ENCODE assay signal across 10 cellular contexts in genomic region chr1:27597511-27598216, GRCh38. TPM values are rescaled to one million over a fixed set of nuclear protein-coding genes. Genes with fewer than 3 reads are reported as not detected.
A peak's percentile ranks its signal among the peaks of the same experiment; 100 is the strongest.
DNase-seq lines count a peak whose midpoint lies in the region; ATAC-seq, FAIRE-seq and TF ChIP-seq lines count a peak whose summit lies in the region.
"Had no signal": no experiment of that assay in that cellular context is flagged by ENCODE, and none has a peak within 500 bp of the region (broad histone marks: within the 10 kb centered on the region; RNA-seq: fewer than 3 reads in every experiment).

No MANE protein-coding gene starts in this region.

- H2AFZ ChIP-seq in HepG2 (ENCODE audit: low read length), result no peak overlapping the region

- H3K56ac ChIP-seq in mesendoderm (ENCODE audit: low read length), result peak overlapping the region; percentile 62

- TF ChIP-seq RAD21 in HepG2 (CRISPR knock-in tag; IDR thresholded peaks at IDR 0.05), result no peak

- no peak overlapping the region for H3K23ac ChIP-seq in mesendoderm (ENCODE audit: low read length)

- no peaks in the 10 kb centered on the region for H3K27me3 ChIP-seq in mesendoderm (ENCODE audit: insufficient read depth, low read length, poor library complexity)
- no peaks in the 10 kb centered on the region for H3K27me3 ChIP-seq in testis
- no peaks in the 10 kb centered on the region for H3K27me3 ChIP-seq in HepG2 (ENCODE audit: control insufficient read depth in 1 of 2, insufficient read depth in 2 of 2, low read length in 2 of 2)

- no peak overlapping the region for H2AK5ac ChIP-seq in mesendoderm (ENCODE audit: low read length)

- peaks cover 84% of the 10 kb centered on the region for H3K79me2 ChIP-seq in mesendoderm (ENCODE audit: control insufficient read depth, insufficient read depth, low read length)
- H3K79me2 ChIP-seq in HepG2 (ENCODE audit: insufficient read depth, low read length), result peaks cover 54% of the 10 kb centered on the region

- H3K4me3 ChIP-seq in mesendoderm (ENCODE audit: low read length) (no peak overlapping the region), testis (no peak overlapping the region), HepG2 (replicated peaks in 1 of 3; ENCODE audit: insufficient read depth in 1 of 3, low read depth in 2 of 3, low read length in 3 of 3) (no peak overlapping the region)

- no peak overlapping the region for H3K4me3 Mint-ChIP-seq in activated T-cell treated with anti-CD3 and anti-CD28 coated beads, Interleukin-2, amount 50 U/mL, for 24 hours
- peak overlapping the region; percentile 25 for H3K4me3 Mint-ChIP-seq in activated naive CD8-positive, alpha-beta T cell treated with anti-CD3 and anti-CD28 coated beads for 36 hours

- H3K9me3 Mint-ChIP-seq in activated T-cell treated with anti-CD3 and anti-CD28 coated beads, Interleukin-2, amount 50 U/mL, for 24 hours, result no peaks in the 10 kb centered on the region
- H3K9me3 Mint-ChIP-seq in activated naive CD8-positive, alpha-beta T cell treated with anti-CD3 and anti-CD28 coated beads for 36 hours, result no peaks in the 10 kb centered on the region

- intact Hi-C loops in testis (cut with DNase I; ENCODE audit: low total_unique reads), result no loop called here
- intact Hi-C loops in HepG2 (cut with micrococcal nuclease; ENCODE audit: unreplicated experiment), result no loop called here

- H3K27ac Mint-ChIP-seq in activated T-cell treated with anti-CD3 and anti-CD28 coated beads, Interleukin-2, amount 50 U/mL, for 24 hours, result peak overlapping the region; percentile 67
- H3K27ac Mint-ChIP-seq in activated naive CD8-positive, alpha-beta T cell treated with anti-CD3 and anti-CD28 coated beads for 36 hours, result no peak overlapping the region

- no peak for TF ChIP-seq EP300 in HepG2 (IDR thresholded peaks at IDR 0.05; ENCODE audit: low read depth in 2 of 2, low read length in 2 of 2)
- no peak for TF ChIP-seq EP300 in HepG2 (CRISPR knock-in tag; IDR thresholded peaks at IDR 0.05; ENCODE audit: borderline replicate concordance)

- H3K4me1 ChIP-seq in mesendoderm (ENCODE audit: control insufficient read depth, low read depth, low read length), result peaks cover 38% of the 10 kb centered on the region
- peaks cover 90% of the 10 kb centered on the region for H3K4me1 ChIP-seq in testis
- peaks cover 56% of the 10 kb centered on the region for H3K4me1 ChIP-seq in HepG2 (ENCODE audit: insufficient read depth, low read length)

- H3K9ac ChIP-seq in mesendoderm (ENCODE audit: low read length), result peak overlapping the region; percentile 47
- no peak overlapping the region for H3K9ac ChIP-seq in HepG2 (ENCODE audit: insufficient read depth, low read depth, low read length)

- POLR2A ChIA-PET in HepG2 (lab: Yijun Ruan, JAX), result no interaction called here

- H3K4ac ChIP-seq in mesendoderm (ENCODE audit: low read depth, low read length), result no peak overlapping the region

- WGBS in mesendoderm (ENCODE audit: extremely low coverage, insufficient coverage, low lambda C conversion rate), result no CpG with 5 or more reads among the region's 7 CpGs
- 28 to 36% methylated on average over 6 of the region's 7 CpGs for whole genome bisulfite sequencing in testis, 2 donors
- 94% methylated on average over 6 of the region's 7 CpGs for WGBS in HepG2 (ENCODE audit: low lambda C conversion rate)

- H3K4me2 ChIP-seq in mesendoderm (ENCODE audit: low read length), result no peak overlapping the region
- H3K4me2 ChIP-seq in HepG2 (ENCODE audit: low read depth, low read length), result no peak overlapping the region

- TF ChIP-seq POLR2A in testis (IDR thresholded peaks at IDR 0.05) (no peak), HepG2 (IDR thresholded peaks at IDR 0.05; ENCODE audit: insufficient read depth in 1 of 2, low read depth in 2 of 2, low read length in 2 of 2) (no peak)

- no peak overlapping the region for H2BK15ac ChIP-seq in mesendoderm (replicated peaks; ENCODE audit: low read depth)

- no peak overlapping the region for H2BK120ac ChIP-seq in mesendoderm (ENCODE audit: low read depth, low read length)

- peaks cover 36% of the 10 kb centered on the region for H3K4me1 Mint-ChIP-seq in activated T-cell treated with anti-CD3 and anti-CD28 coated beads, Interleukin-2, amount 50 U/mL, for 24 hours (ENCODE audit: low read depth)
- H3K4me1 Mint-ChIP-seq in activated naive CD8-positive, alpha-beta T cell treated with anti-CD3 and anti-CD28 coated beads for 36 hours, result peaks cover 32% of the 10 kb centered on the region

- H3K36me3 Mint-ChIP-seq in activated T-cell treated with anti-CD3 and anti-CD28 coated beads, Interleukin-2, amount 50 U/mL, for 24 hours (ENCODE audit: low read depth), result no peaks in the 10 kb centered on the region
- no peaks in the 10 kb centered on the region for H3K36me3 Mint-ChIP-seq in activated naive CD8-positive, alpha-beta T cell treated with anti-CD3 and anti-CD28 coated beads for 36 hours

- no peak for DNase-seq in activated T-cell treated with anti-CD3 and anti-CD28 coated beads, Interleukin-2, amount 50 U/mL, for 24 hours
- DNase-seq in activated T-cell treated with anti-CD3 and anti-CD28 coated beads for 4 hours, result no peak
- DNase-seq in activated naive CD8-positive, alpha-beta T cell treated with anti-CD3 and anti-CD28 coated beads for 36 hours, result no peak
- no peak for DNase-seq in mesendoderm
- no peak for DNase-seq in testis
- no peak for DNase-seq in HepG2 (ENCODE audit: low spot score)
- DNase-seq in iPS-NIHi11 (ENCODE audit: low spot score), result no peak
- DNase-seq: activated effector memory CD4-positive, alpha-beta T cell treated with Interleukin-2 at 50 U/mL for 16 hours; NCI-H2081 treated with DMSO at 0.1 percent for 48 hours had no signal

- H3K9me3 ChIP-seq in testis (no peaks in the 10 kb centered on the region), HepG2 (ENCODE audit: low read length) (no peaks in the 10 kb centered on the region)

- H3K27ac ChIP-seq in mesendoderm (ENCODE audit: low read depth, low read length), result peak overlapping the region; percentile 2
- H3K27ac ChIP-seq in testis, result peak overlapping the region; percentile 77 to 94
- H3K27ac ChIP-seq in HepG2 (ENCODE audit: extremely low read length, insufficient read depth, low read length), result no peak overlapping the region

- peaks cover 47% of the 10 kb centered on the region for H3K79me1 ChIP-seq in mesendoderm (ENCODE audit: low read length)

- peaks cover 40% of the 10 kb centered on the region; the same call in 1 of the 2 replicates for H4K20me1 ChIP-seq in HepG2 (ENCODE audit: insufficient read depth, low read length)

- no peak overlapping the region for H2BK5ac ChIP-seq in mesendoderm (ENCODE audit: low read length)

- peak overlapping the region; percentile 10 for H3K18ac ChIP-seq in mesendoderm (ENCODE audit: low read length)

- BruUV-seq in HepG2 (replicated peaks; lab: Mats Ljungman, UMichigan), result no TSS peak

- CTCF ChIA-PET in HepG2 (lab: Yijun Ruan, JAX; ENCODE audit: low intra/inter-chr PET ratio, low total read pairs), result no interaction called here

- in situ Hi-C loops in HepG2 (cut with HindIII; ENCODE audit: extremely low pct_ligation_motif_present, low pct_unique_long_range_greater_than_20kb), result no loop called here

- no peaks in the 10 kb centered on the region for H3K36me3 ChIP-seq in mesendoderm (ENCODE audit: control insufficient read depth, insufficient read depth, low read length)
- no peaks in the 10 kb centered on the region for H3K36me3 ChIP-seq in testis (ENCODE audit: low read depth, missing control alignments)
- peaks cover 0 to 3% of the 10 kb centered on the region in 2 experiments; a peak in 2 of 5 replicates for H3K36me3 ChIP-seq in HepG2 (replicated peaks in 1 of 2; ENCODE audit: control insufficient read depth in 1 of 2, insufficient read depth in 2 of 2, low read length in 2 of 2)

- H3K27me3 Mint-ChIP-seq in activated T-cell treated with anti-CD3 and anti-CD28 coated beads, Interleukin-2, amount 50 U/mL, for 24 hours, result no peaks in the 10 kb centered on the region
- H3K27me3 Mint-ChIP-seq in activated naive CD8-positive, alpha-beta T cell treated with anti-CD3 and anti-CD28 coated beads for 36 hours, result no peaks in the 10 kb centered on the region

- ATAC-seq in HepG2 (no peak), GM19324 (IDR thresholded peaks at IDR 0.05; ENCODE audit: low FRiP score, unreplicated experiment) (no peak)

- H4K8ac ChIP-seq in mesendoderm (ENCODE audit: low read depth, low read length), result no peak overlapping the region

- TF ChIP-seq CTCF in testis (IDR thresholded peaks at IDR 0.05) (no peak), HepG2 (CRISPR knock-in tag; IDR thresholded peaks at IDR 0.05) (no peak)

- FAIRE-seq in HepG2 (lab: Jason Lieb, UNC), result no peak

- H4K5ac ChIP-seq in mesendoderm (ENCODE audit: low read length), result no peak overlapping the region

RNA-seq across cellular contexts. Expression of gene AHDC1, which starts 6.3 kb away (rescaled TPM):
- total RNA-seq in activated naive CD8-positive, alpha-beta T cell treated with anti-CD3 and anti-CD28 coated beads for 36 hours, result 10 to 100 TPM; 10.0 to 12.0 TPM
- 8.1 TPM for polyA plus RNA-seq in mesendoderm (2013, experiment 1 of 2)
- polyA plus RNA-seq in mesendoderm (2013, experiment 2 of 2), result 8.0 TPM
- total RNA-seq in testis (10 to 100 TPM; 73.7 to 86.8 TPM), HepG2 (2016; rRNA removed; fragmentation: Illumina TruSeq; extraction: Trizol) (2.6 and 2.7 TPM in 2 replicates)
- polyA plus RNA-seq in testis (ENCODE audit: insufficient read depth, low read depth, low replicate concordance) (32.5 TPM), HepG2 (2011; rRNA removed) (1.0 and 1.2 TPM in 2 replicates)
- 1.9 and 2.6 TPM in 2 replicates for total RNA-seq in HepG2 (2016; cell fraction: cytosol; rRNA removed; fragmentation: Illumina TruSeq; extraction: Trizol; ENCODE audit: low read depth)
- 3.1 and 3.5 TPM in 2 replicates for total RNA-seq in HepG2 (2016; cell fraction: insoluble cytoplasmic fraction; rRNA removed; fragmentation: Illumina TruSeq; extraction: Trizol)
- 1.6 and 2.4 TPM in 2 replicates for total RNA-seq in HepG2 (2016; cell fraction: membrane; rRNA removed; fragmentation: Illumina TruSeq; extraction: Trizol)
- total RNA-seq in HepG2 (2016; cell fraction: nucleus; rRNA removed; fragmentation: Illumina TruSeq; extraction: Trizol), result 3.0 and 6.6 TPM in 2 replicates
- 0.52 and 0.72 TPM in 2 replicates for polyA plus RNA-seq in HepG2 (2011; cell fraction: cytosol; rRNA removed)
- 7.0 and 8.3 TPM in 2 replicates for polyA plus RNA-seq in HepG2 (2011; cell fraction: nucleus; rRNA removed)
- 4.7 and 7.3 TPM in 2 replicates for polyA plus RNA-seq in HepG2 (2012)
- 0.24 and 0.35 TPM in 2 replicates for polyA plus RNA-seq in HepG2 (2016; cell fraction: cytosol; fragmentation: Illumina TruSeq; extraction: Trizol; ENCODE audit: low read depth)
- 3.9 and 4.0 TPM in 2 replicates for polyA plus RNA-seq in HepG2 (2016; cell fraction: insoluble cytoplasmic fraction; fragmentation: Illumina TruSeq; extraction: Trizol; ENCODE audit: low read depth)
- polyA plus RNA-seq in HepG2 (2016; cell fraction: membrane; fragmentation: Illumina TruSeq; extraction: Trizol; ENCODE audit: low read depth), result 0.32 and 0.57 TPM in 2 replicates
- 12.2 and 16.8 TPM in 2 replicates for polyA plus RNA-seq in HepG2 (2016; cell fraction: nucleus; fragmentation: Illumina TruSeq; extraction: Trizol; ENCODE audit: insufficient read depth, low read depth)
- polyA minus RNA-seq in HepG2 (2011; rRNA and poly(A)+ RNA removed; ENCODE audit: low replicate concordance), result 3.1 and 6.5 TPM in 2 replicates
- 3.1 and 3.7 TPM in 2 replicates for polyA minus RNA-seq in HepG2 (2011; cell fraction: cytosol; rRNA and poly(A)+ RNA removed)
- 5.1 and 5.3 TPM in 2 replicates for polyA minus RNA-seq in HepG2 (2011; cell fraction: nucleus; rRNA and poly(A)+ RNA removed)

RNA-seq across cellular contexts. Expression of gene FGR, which starts 37.3 kb away (rescaled TPM):
- under 1 TPM; 0.30 to 0.35 TPM for total RNA-seq in activated naive CD8-positive, alpha-beta T cell treated with anti-CD3 and anti-CD28 coated beads for 36 hours
- 0.11 TPM for polyA plus RNA-seq in mesendoderm (2013, experiment 1 of 2)
- polyA plus RNA-seq in mesendoderm (2013, experiment 2 of 2), result 0.08 TPM
- 10 to 100 TPM in 1 of 2 donors, 1 to 10 TPM in 1; 10.0 to 10.2 TPM for total RNA-seq in testis
- 5.2 TPM for polyA plus RNA-seq in testis (ENCODE audit: insufficient read depth, low read depth, low replicate concordance)
- total RNA-seq in HepG2 (2016; rRNA removed; fragmentation: Illumina TruSeq; extraction: Trizol), result not detected in 2 replicates
- total RNA-seq in HepG2 (2016; cell fraction: cytosol; rRNA removed; fragmentation: Illumina TruSeq; extraction: Trizol; ENCODE audit: low read depth), result not detected in 2 replicates
- total RNA-seq in HepG2 (2016; cell fraction: insoluble cytoplasmic fraction; rRNA removed; fragmentation: Illumina TruSeq; extraction: Trizol), result not detected in 2 replicates
- total RNA-seq in HepG2 (2016; cell fraction: membrane; rRNA removed; fragmentation: Illumina TruSeq; extraction: Trizol), result not detected in 2 replicates
- total RNA-seq in HepG2 (2016; cell fraction: nucleus; rRNA removed; fragmentation: Illumina TruSeq; extraction: Trizol), result not detected in 2 replicates
- 0.04 TPM in 1 of 2 replicates, not detected in the other for polyA plus RNA-seq in HepG2 (2011; rRNA removed)
- 0.01 and 0.04 TPM in 2 replicates for polyA plus RNA-seq in HepG2 (2011; cell fraction: cytosol; rRNA removed)
- polyA plus RNA-seq in HepG2 (2011; cell fraction: nucleus; rRNA removed), result 0.14 and 0.33 TPM in 2 replicates
- not detected in 2 replicates for polyA plus RNA-seq in HepG2 (2012)
- polyA plus RNA-seq in HepG2 (2016; cell fraction: cytosol; fragmentation: Illumina TruSeq; extraction: Trizol; ENCODE audit: low read depth), result not detected in 2 replicates
- not detected in 2 replicates for polyA plus RNA-seq in HepG2 (2016; cell fraction: insoluble cytoplasmic fraction; fragmentation: Illumina TruSeq; extraction: Trizol; ENCODE audit: low read depth)
- polyA plus RNA-seq in HepG2 (2016; cell fraction: membrane; fragmentation: Illumina TruSeq; extraction: Trizol; ENCODE audit: low read depth), result not detected in 2 replicates
- polyA plus RNA-seq in HepG2 (2016; cell fraction: nucleus; fragmentation: Illumina TruSeq; extraction: Trizol; ENCODE audit: insufficient read depth, low read depth), result not detected in 2 replicates
- polyA minus RNA-seq in HepG2 (2011; rRNA and poly(A)+ RNA removed; ENCODE audit: low replicate concordance), result 0.33 TPM in 1 of 2 replicates, not detected in the other
- not detected in 2 replicates for polyA minus RNA-seq in HepG2 (2011; cell fraction: cytosol; rRNA and poly(A)+ RNA removed)
- not detected in 2 replicates for polyA minus RNA-seq in HepG2 (2011; cell fraction: nucleus; rRNA and poly(A)+ RNA removed)

Comparison
In these comparisons a context has a peak if more than half of its experiments do, and no peak if none do; other contexts are left out.
1. RNA of gene AHDC1, which starts 6.3 kb away (total RNA-seq): 73.7 to 86.8 TPM in testis; 10.0 to 12.0 TPM in activated naive CD8-positive, alpha-beta T cell treated with anti-CD3 and anti-CD28 coated beads for 36 hours and 1.6 to 6.6 TPM in HepG2; every median in the first group is over 4 times any median in the second.
2. RNA of gene FGR, which starts 37.3 kb away (total RNA-seq): 10.0 to 10.2 TPM in testis; 0.30 to 0.35 TPM in activated naive CD8-positive, alpha-beta T cell treated with anti-CD3 and anti-CD28 coated beads for 36 hours and not detected in HepG2; every median in the first group is over 4 times any median in the second.